In genomic region chr12:54125950-54126695, GRCh38 we compare ENCODE assay signal across 8 cellular contexts.
DNase-seq lines count a peak whose midpoint lies in the region; TF ChIP-seq lines count a peak whose summit lies in the region.

No MANE protein-coding gene starts in this region.

- WGBS in mesodermal cell (ENCODE audit: insufficient coverage in 2 of 2), 2 experiments, result 0% methylated on average over 26 to 30 of the region's 50 CpGs
- 3% methylated on average over 50 of the region's 50 CpGs for WGBS in urinary bladder

- H3K27me3 ChIP-seq in Caco-2 (replicated peaks; ENCODE audit: control insufficient read depth, insufficient read depth, low read length), result no peaks in the 10 kb centered on the region

- DNase-seq in NCI-H524 (lab: John Stamatoyannopoulos, UW), result peak; percentile 16 to 51
- no peak for DNase-seq in NCI-H524 treated with DMSO at 0.1 percent for 48 hours (lab: John Stamatoyannopoulos, UW)
- DNase-seq in stimulated activated CD4-positive, alpha-beta T cell treated with anti-CD3 and anti-CD28 coated beads, Interleukin-15, amount 100 ng/mL, for 24 hours, result no peak
- no peak for DNase-seq in Caco-2
- no peak for DNase-seq in HPDE6-E6E7 (ENCODE audit: extremely low spot score)

- H3K4me1 Mint-ChIP-seq in dendritic cell treated with granulocyte-macrophage colony-stimulating factor and Interleukin-4, amounts not matched to agents 40 ng/mL and 50 ng/mL, for 4 days (ENCODE audit: low read depth), result peaks cover 74% of the 10 kb centered on the region
- peaks cover 14% of the 10 kb centered on the region for H3K4me1 Mint-ChIP-seq in Caco-2 (ENCODE audit: low read depth, unreplicated experiment)

- no peak for TF ChIP-seq CTCF in Caco-2 (IDR thresholded peaks at IDR 0.05; ENCODE audit: insufficient read depth in 1 of 2, low read depth in 1 of 2, low read length in 1 of 2, severe bottlenecking in 1 of 2, unreplicated experiment in 1 of 2)

- POLR2A ChIA-PET in Caco-2 (lab: Charles Lee), result no interaction called here

- CTCF ChIA-PET in Caco-2 (lab: Charles Lee), result no interaction called here

- H3K36me3 Mint-ChIP-seq in dendritic cell treated with granulocyte-macrophage colony-stimulating factor and Interleukin-4, amounts not matched to agents 40 ng/mL and 50 ng/mL, for 4 days (ENCODE audit: low read depth), result peaks cover 6% of the 10 kb centered on the region
- no peaks in the 10 kb centered on the region for H3K36me3 Mint-ChIP-seq in Caco-2 (ENCODE audit: insufficient read depth, unreplicated experiment)

- H3K4me1 ChIP-seq in mesodermal cell (ENCODE audit: control insufficient read depth, insufficient read depth, low read length, poor library complexity, severe bottlenecking) (peaks cover 11% of the 10 kb centered on the region), urinary bladder (ENCODE audit: insufficient read depth) (peaks cover 2% of the 10 kb centered on the region), Caco-2 (peaks cover 33% of the 10 kb centered on the region)

- H3K27ac ChIP-seq in mesodermal cell (ENCODE audit: low read depth, low read length, severe bottlenecking) (no peak overlapping the region), urinary bladder (ENCODE audit: low read depth) (no peak overlapping the region)

- H3K36me3 ChIP-seq in mesodermal cell (ENCODE audit: control insufficient read depth, insufficient read depth, low read length), result no peaks in the 10 kb centered on the region
- no peaks in the 10 kb centered on the region for H3K36me3 ChIP-seq in urinary bladder (ENCODE audit: insufficient read depth)
- no peaks in the 10 kb centered on the region; the same call in 1 of the 2 replicates for H3K36me3 ChIP-seq in Caco-2 (ENCODE audit: control insufficient read depth, insufficient read depth, low read length)

- no peaks in the 10 kb centered on the region for H3K9me3 Mint-ChIP-seq in dendritic cell treated with granulocyte-macrophage colony-stimulating factor and Interleukin-4, amounts not matched to agents 40 ng/mL and 50 ng/mL, for 4 days
- H3K9me3 Mint-ChIP-seq in Caco-2 (ENCODE audit: unreplicated experiment), result no peaks in the 10 kb centered on the region

- H3K9me3 ChIP-seq in mesodermal cell (ENCODE audit: control insufficient read depth, low read length), result no peaks in the 10 kb centered on the region
- no peaks in the 10 kb centered on the region for H3K9me3 ChIP-seq in Caco-2

- BruUV-seq in Caco-2 (replicated peaks; lab: Mats Ljungman, UMichigan), result no TSS peak

- H3K27me3 Mint-ChIP-seq in dendritic cell treated with granulocyte-macrophage colony-stimulating factor and Interleukin-4, amounts not matched to agents 40 ng/mL and 50 ng/mL, for 4 days, result peaks cover 71% of the 10 kb centered on the region
- no peaks in the 10 kb centered on the region for H3K27me3 Mint-ChIP-seq in Caco-2 (ENCODE audit: insufficient read depth, unreplicated experiment)

- peak overlapping the region; percentile 77 for H3K4me3 Mint-ChIP-seq in dendritic cell treated with granulocyte-macrophage colony-stimulating factor and Interleukin-4, amounts not matched to agents 40 ng/mL and 50 ng/mL, for 4 days
- H3K4me3 Mint-ChIP-seq in Caco-2 (ENCODE audit: unreplicated experiment), result no peak overlapping the region

- H3K27ac Mint-ChIP-seq in dendritic cell treated with granulocyte-macrophage colony-stimulating factor and Interleukin-4, amounts not matched to agents 40 ng/mL and 50 ng/mL, for 4 days, result peak overlapping the region; percentile 71
- no peak overlapping the region for H3K27ac Mint-ChIP-seq in Caco-2 (ENCODE audit: unreplicated experiment)

- peak overlapping the region; percentile 44 for H3K4me3 ChIP-seq in mesodermal cell (ENCODE audit: extremely low read depth, insufficient read depth, low read length, poor library complexity, severe bottlenecking)
- peak overlapping the region; percentile 24 for H3K4me3 ChIP-seq in urinary bladder (ENCODE audit: low read depth, low read length)
- no peak overlapping the region for H3K4me3 ChIP-seq in Caco-2 (ENCODE audit: low read depth, low read length)

- intact Hi-C loops in dendritic cell treated with granulocyte-macrophage colony-stimulating factor and Interleukin-4, amounts not matched to agents 40 ng/mL and 50 ng/mL, for 4 days (cut with micrococcal nuclease), result loop anchor here (5.0 kb wide), 1 partner anchor 94 kb away; the partner anchor contains the start of gene HOXC5
- intact Hi-C loops in Caco-2 (cut with micrococcal nuclease; ENCODE audit: unreplicated experiment), result no loop called here

Comparison
In these comparisons a context has a peak if more than half of its experiments do, and no peak if none do; other contexts are left out.
1. DNase-seq: peak in NCI-H524 (2 of 2); none in NCI-H524 treated with DMSO at 0.1 percent for 48 hours (single experiment), stimulated activated CD4-positive, alpha-beta T cell treated with anti-CD3 and anti-CD28 coated beads, Interleukin-15, amount 100 ng/mL, for 24 hours (single experiment), Caco-2 (0 of 2) and HPDE6-E6E7 (single experiment).